ENCODE assay signal across 20 cellular contexts in the genomic region with DNA sequence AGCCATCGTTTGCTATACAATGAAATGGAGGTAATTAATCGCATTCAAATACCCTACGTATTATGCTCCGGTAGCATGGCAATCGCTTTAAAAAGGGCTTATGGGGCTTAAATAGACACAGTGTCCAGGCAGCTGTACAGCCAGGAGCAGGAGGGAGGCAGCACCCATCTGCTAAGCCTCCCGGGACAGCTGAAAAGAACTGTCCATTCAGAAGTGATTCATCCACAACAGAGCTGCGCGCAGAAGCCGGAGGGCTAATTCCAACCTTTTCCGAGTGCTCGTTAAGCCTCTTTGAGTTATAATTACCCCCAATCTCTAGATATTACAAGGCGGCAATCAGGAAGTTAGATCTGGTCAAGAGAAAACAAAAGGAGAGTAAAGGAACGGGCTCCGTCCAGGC.
"Had no signal": no experiment of that assay in that cellular context is flagged by ENCODE, and none has a peak within 500 bp of the region (broad histone marks: within the 10 kb centered on the region; RNA-seq: fewer than 3 reads in every experiment).

No MANE protein-coding gene starts in this region.

- H3K9me3 Mint-ChIP-seq: activated CD4-positive, alpha-beta T cell treated with anti-CD3 and anti-CD28 coated beads, Interleukin-2, amount 10 ng/mL, durations not matched to agents 7 days and 5 days; activated T-helper 1 cell treated with anti-CD3 and anti-CD28 coated beads, Interleukin-12 subunit alpha, Interleukin-12 subunit beta, Interleukin-2, Interleukin-4 antibody, amounts not matched to agents 30 ng/mL and 10 ng/mL and 1 ng/mL, durations not matched to agents 14 hours and 24 hours and 36 hours; naive thymus-derived CD4-positive, alpha-beta T cell; neural crest cell; type B pancreatic cell had no signal

- H3K4me3 ChIP-seq: spleen, thoracic aorta had no signal

- H3K36me3 Mint-ChIP-seq: type B pancreatic cell had no signal

- H3K27ac ChIP-seq: spleen, thoracic aorta had no signal

- H3K27me3 Mint-ChIP-seq: activated CD4-positive, alpha-beta T cell treated with anti-CD3 and anti-CD28 coated beads, Interleukin-2, amount 10 ng/mL, durations not matched to agents 7 days and 5 days; naive thymus-derived CD4-positive, alpha-beta T cell had no signal

- H3K27ac Mint-ChIP-seq: activated CD4-positive, alpha-beta T cell treated with anti-CD3 and anti-CD28 coated beads, Interleukin-2, amount 10 ng/mL, durations not matched to agents 7 days and 5 days; activated CD8-positive, alpha-beta T cell treated with anti-CD3 and anti-CD28 coated beads, Interleukin-2, amount 10 ng/mL, durations not matched to agents 7 days and 5 days; activated T-helper 1 cell treated with anti-CD3 and anti-CD28 coated beads, Interleukin-12 subunit alpha, Interleukin-12 subunit beta, Interleukin-2, Interleukin-4 antibody, amounts not matched to agents 30 ng/mL and 10 ng/mL and 1 ng/mL, durations not matched to agents 14 hours and 24 hours and 36 hours; naive thymus-derived CD4-positive, alpha-beta T cell; progenitor cell of endocrine pancreas; type B pancreatic cell had no signal

- H3K9me3 ChIP-seq: spleen, thoracic aorta had no signal

- DNase-seq: activated CD4-positive, alpha-beta T cell treated with anti-CD3 and anti-CD28 coated beads, Interleukin-2, amount 10 ng/mL, durations not matched to agents 7 days and 5 days; activated CD4-positive, CD25-positive, alpha-beta regulatory T cell treated with anti-CD3 and anti-CD28 coated beads, Interleukin-2, amount 50 U/mL, for 72 hours; activated CD8-positive, alpha-beta T cell treated with anti-CD3 and anti-CD28 coated beads, Interleukin-2, amount 10 ng/mL, durations not matched to agents 7 days and 5 days; activated gamma-delta T cell; activated naive CD4-positive, alpha-beta T cell treated with anti-CD3 and anti-CD28 coated beads, Interleukin-2, amount 50 U/mL, for 16 hours; central memory CD4-positive, alpha-beta T cell; effector memory CD4-positive, alpha-beta T cell; left cardiac atrium; mesenchymal stem cell; naive thymus-derived CD4-positive, alpha-beta T cell; spleen; stimulated activated CD4-positive, alpha-beta T cell treated with anti-CD3 and anti-CD28 coated beads, Interleukin-4, amount 100 ng/mL, for 1 hour; stimulated activated naive CD4-positive, alpha-beta T cell treated with Interleukin-2 at 50 U/mL for 16 hours; SW 1271; T-helper 2 cell had no signal

- H3K4me3 Mint-ChIP-seq: activated CD4-positive, alpha-beta T cell treated with anti-CD3 and anti-CD28 coated beads, Interleukin-2, amount 10 ng/mL, durations not matched to agents 7 days and 5 days; activated CD8-positive, alpha-beta T cell treated with anti-CD3 and anti-CD28 coated beads, Interleukin-2, amount 10 ng/mL, durations not matched to agents 7 days and 5 days; activated T-helper 1 cell treated with anti-CD3 and anti-CD28 coated beads, Interleukin-12 subunit alpha, Interleukin-12 subunit beta, Interleukin-2, Interleukin-4 antibody, amounts not matched to agents 30 ng/mL and 10 ng/mL and 1 ng/mL, durations not matched to agents 14 hours and 24 hours and 36 hours; naive thymus-derived CD4-positive, alpha-beta T cell; neural crest cell; type B pancreatic cell had no signal

- H3K27me3 ChIP-seq: spleen had no signal

- H3K36me3 ChIP-seq: spleen, thoracic aorta had no signal
